In genomic region chr9:88930716-88931115, GRCh38 we compare ENCODE assay signal across 6 cellular contexts.
"Had no signal": no experiment of that assay in that cellular context is flagged by ENCODE, and none has a peak within 500 bp of the region (broad histone marks: within the 10 kb centered on the region; RNA-seq: fewer than 3 reads in every experiment).

No MANE protein-coding gene starts in this region.

- ATAC-seq: HCT116 had no signal

- H3K27ac ChIP-seq: GM23248 had no signal

- H3K9ac ChIP-seq: GM23248 had no signal

- H3K9me3 ChIP-seq: HAP-1 had no signal

- H3K36me3 ChIP-seq: HAP-1 had no signal

- H3K27ac Mint-ChIP-seq: IgD-negative memory B cell had no signal

- H3K4me3 ChIP-seq: GM23248, HAP-1 had no signal

- H3K4me3 Mint-ChIP-seq: IgD-negative memory B cell had no signal

- H3K4me1 ChIP-seq: HAP-1 had no signal

- DNase-seq: GM23248, GOT3, H7 had no signal
